ENCODE assay signal across 8 cellular contexts in genomic region chr3:113746069-113746954, GRCh38. TPM values are rescaled to one million over a fixed set of nuclear protein-coding genes. Genes with fewer than 3 reads are reported as not detected.
A peak's percentile ranks its signal among the peaks of the same experiment; 100 is the strongest.
DNase-seq lines count a peak whose midpoint lies in the region; ATAC-seq and TF ChIP-seq lines count a peak whose summit lies in the region.

Gene NAA50 (minus strand): TSS chr3:113746249. CDS start chr3:113745949, 300 bp downstream.

- TF ChIP-seq CTCF in epithelial cell of proximal tubule (conservative IDR thresholded peaks at IDR 0.05; ENCODE audit: low read depth, low read length) = no peak

- H3K4me1 Mint-ChIP-seq in activated T-cell treated with anti-CD3 and anti-CD28 coated beads, Interleukin-2, amount 50 U/mL, for 24 hours (ENCODE audit: low read depth) = peaks cover 70% of the 10 kb centered on the region

- peaks cover 57% of the 10 kb centered on the region for H3K36me3 Mint-ChIP-seq in activated T-cell treated with anti-CD3 and anti-CD28 coated beads, Interleukin-2, amount 50 U/mL, for 24 hours (ENCODE audit: low read depth)

- DNase-seq in DMS 273 (lab: John Stamatoyannopoulos, UW; ENCODE audit: unreplicated experiment) = peak; percentile 99
- DNase-seq in KBM-7 = peak; percentile 95
- peak; percentile 97 for DNase-seq in activated T-cell treated with anti-CD3 and anti-CD28 coated beads, Interleukin-2, amount 50 U/mL, for 24 hours
- peak; percentile 85 for DNase-seq in epithelial cell of proximal tubule (ENCODE audit: low read depth)
- peak; percentile 95 for DNase-seq in mucosa of gallbladder (ENCODE audit: low spot score)
- DNase-seq in stimulated activated CD8-positive, alpha-beta memory T cell treated with anti-CD3 and anti-CD28 coated beads, Interleukin-4, amount 100 ng/mL, for 4 hours (ENCODE audit: low read depth in 2 of 2, low spot score in 1 of 2) = peak; percentile 82 to 89

- H3K9me3 Mint-ChIP-seq in activated T-cell treated with anti-CD3 and anti-CD28 coated beads, Interleukin-2, amount 50 U/mL, for 24 hours = no peaks in the 10 kb centered on the region

- peak within 1 kb of the TSS; percentile 100 for H3K27ac Mint-ChIP-seq in activated T-cell treated with anti-CD3 and anti-CD28 coated beads, Interleukin-2, amount 50 U/mL, for 24 hours

- H3K27me3 Mint-ChIP-seq in activated T-cell treated with anti-CD3 and anti-CD28 coated beads, Interleukin-2, amount 50 U/mL, for 24 hours = no peaks in the 10 kb centered on the region

- ATAC-seq in GM21576 (IDR thresholded peaks at IDR 0.05; ENCODE audit: unreplicated experiment) = peak; percentile 37

- peak within 1 kb of the TSS; percentile 99 for H3K4me3 Mint-ChIP-seq in activated T-cell treated with anti-CD3 and anti-CD28 coated beads, Interleukin-2, amount 50 U/mL, for 24 hours

- peak within 1 kb of the TSS; percentile 98 for H3K4me3 ChIP-seq in epithelial cell of proximal tubule (ENCODE audit: low read depth, low read length)

- in situ Hi-C loops in KBM-7 (cut with MboI; ENCODE audit: low pct_unique_long_range_greater_than_20kb, low sequenced_read_pairs) = no loop called here

TF ChIP-seq in PFSK-1, 5 proteins besides CTCF, POLR2A, EP300 and RAD21:
- TF ChIP-seq SIN3A (IDR thresholded peaks at IDR 0.05; ENCODE audit: borderline replicate concordance, insufficient read depth, low read length) (no peak), TAF1 (IDR thresholded peaks at IDR 0.05; ENCODE audit: borderline replicate concordance, insufficient read depth, low read length) (no peak; the same call in 1 of the 2 replicates), REST (IDR thresholded peaks at IDR 0.05; ENCODE audit: insufficient read depth in 1 of 2, low read depth in 2 of 2, low read length in 2 of 2) (0 out of 4 replicates have a peak, but pooled peaks of 1 of the 2 experiments have one; percentile 26), FOXP2 (optimal IDR thresholded peaks at IDR 0.05; ENCODE audit: borderline replicate concordance, extremely low read depth, extremely low read length, insufficient read depth) (no peak), POLR2AphosphoS5 (IDR thresholded peaks at IDR 0.05; ENCODE audit: low read depth, low read length) (peak; percentile 67)
TF ChIP-seq in PFSK-1: peak in this region for 2.

RNA-seq across cellular contexts. Expression of gene NAA50, which starts in this region (rescaled TPM):
- polyA plus RNA-seq in PFSK-1 (2012; ENCODE audit: insufficient read length, low read depth) = 121 TPM
- total RNA-seq in epithelial cell of proximal tubule (135 and 161 TPM in 2 replicates), mucosa of gallbladder (78.6 TPM)

Comparison
In these comparisons a context has a peak if more than half of its experiments do, and no peak if none do; other contexts are left out.
1. Peak in every context shown above with its lines: DNase-seq, ATAC-seq and H3K4me3 ChIP-seq.